In the genomic region with DNA sequence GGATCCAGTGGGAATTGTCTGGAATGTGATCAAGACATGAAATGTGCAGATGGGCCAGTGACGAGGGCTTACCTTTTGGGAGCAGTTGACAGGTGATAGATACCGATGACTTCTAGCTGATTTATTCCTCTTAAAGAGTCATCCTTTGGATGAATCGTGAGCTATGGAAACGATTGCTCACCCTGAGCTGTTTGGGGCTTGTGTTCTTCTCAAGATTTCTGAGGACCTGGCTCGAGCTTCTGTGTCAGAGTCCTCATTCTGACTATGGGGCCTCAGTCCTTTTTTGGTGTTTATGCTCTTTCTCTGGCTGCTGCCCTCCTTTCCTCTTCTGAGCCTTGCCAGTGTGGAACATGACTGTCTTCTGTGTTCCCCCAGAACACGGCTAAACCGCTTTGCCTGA, we compare ENCODE assay signal across 1 cellular context.
TF ChIP-seq lines count a peak whose summit lies in the region.

No MANE protein-coding gene starts in this region.

TF ChIP-seq in HCT116, 20 proteins besides CTCF, POLR2A, EP300 and RAD21:
- TF ChIP-seq EZH2phosphoT487 (IDR thresholded peaks at IDR 0.05; ENCODE audit: borderline replicate concordance) (no peak), FOSL1 (IDR thresholded peaks at IDR 0.05; ENCODE audit: low read depth) (0 out of 2 replicates have a peak, but pooled peaks have one; percentile 13), ELF1 (IDR thresholded peaks at IDR 0.05; ENCODE audit: borderline replicate concordance, low read depth) (no peak)
